ENCODE assay signal across 32 cellular contexts in the genomic region with DNA sequence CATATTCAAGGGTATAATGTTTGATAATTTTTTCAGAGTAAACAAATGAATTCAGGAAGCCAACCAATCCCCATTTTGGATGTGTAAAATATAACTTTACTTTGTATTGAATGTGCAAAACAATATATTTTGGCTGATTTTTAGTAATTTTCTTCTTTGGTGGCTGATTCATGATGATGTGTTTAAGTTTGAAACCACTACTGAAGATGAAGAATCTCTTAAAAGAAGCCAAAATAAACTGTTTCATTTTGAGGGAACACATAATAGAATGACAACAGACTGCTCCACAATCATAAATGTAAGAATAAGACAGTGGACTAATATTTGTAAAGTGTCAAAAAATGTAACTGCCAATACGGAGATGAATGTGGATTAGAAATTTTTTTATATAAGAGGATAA. TPM values are rescaled to one million over a fixed set of nuclear protein-coding genes. Genes with fewer than 3 reads are reported as not detected.
DNase-seq lines count a peak whose midpoint lies in the region; ATAC-seq and TF ChIP-seq lines count a peak whose summit lies in the region.
"Had no signal": no experiment of that assay in that cellular context is flagged by ENCODE, and none has a peak within 500 bp of the region (broad histone marks: within the 10 kb centered on the region; RNA-seq: fewer than 3 reads in every experiment).

No MANE protein-coding gene starts in this region.

- H4K20me1 ChIP-seq in OCI-LY3 (ENCODE audit: insufficient read depth, low read length) (no peaks in the 10 kb centered on the region), mammary epithelial cell (ENCODE audit: insufficient read depth, low read length) (no peaks in the 10 kb centered on the region)

- no peak overlapping the region for H2AFZ ChIP-seq in OCI-LY3 (ENCODE audit: low read depth, low read length)
- no peak overlapping the region for H2AFZ ChIP-seq in mammary epithelial cell (ENCODE audit: low read depth, low read length)

- H3K4me1 ChIP-seq in OCI-LY3 (ENCODE audit: low read length), result peaks cover 44% of the 10 kb centered on the region
- no peaks in the 10 kb centered on the region for H3K4me1 ChIP-seq in mammary epithelial cell (ENCODE audit: insufficient read depth, low read length)
- H3K4me1 ChIP-seq in suprapubic skin, result no peaks in the 10 kb centered on the region
- H3K4me1 ChIP-seq: colonic mucosa, foreskin keratinocyte, upper lobe of left lung had no signal

- no peaks in the 10 kb centered on the region for H3K79me2 ChIP-seq in OCI-LY3 (ENCODE audit: low read length)
- H3K79me2 ChIP-seq in mammary epithelial cell (ENCODE audit: insufficient read depth, low read length), result no peaks in the 10 kb centered on the region

- in situ Hi-C loops in mammary epithelial cell (cut with MboI; ENCODE audit: low sequenced_read_pairs in 2 of 2), result no loop called here

- H3K27me3 ChIP-seq in OCI-LY3 (ENCODE audit: low read depth, low read length), result no peaks in the 10 kb centered on the region
- no peaks in the 10 kb centered on the region for H3K27me3 ChIP-seq in mammary epithelial cell (ENCODE audit: insufficient read depth, low read length)
- H3K27me3 ChIP-seq in suprapubic skin, result no peaks in the 10 kb centered on the region
- H3K27me3 ChIP-seq: colonic mucosa, foreskin keratinocyte, MG63, upper lobe of left lung had no signal

- H3K9me3 Mint-ChIP-seq in activated CD4-positive, alpha-beta memory T cell treated with anti-CD3 and anti-CD28 coated beads for 36 hours, result peaks cover 4% of the 10 kb centered on the region
- H3K9me3 Mint-ChIP-seq in activated CD4-positive, alpha-beta memory T cell treated with anti-CD3 and anti-CD28 coated beads, Interleukin-2, amount 10 ng/mL, durations not matched to agents 7 days and 5 days, result peaks cover 4% of the 10 kb centered on the region
- H3K9me3 Mint-ChIP-seq in stimulated activated memory B cell treated with anti-CD40 and anti-IgM and Interleukin-4, amounts not matched to agents 10 μg/mL and 1 μg/mL and 100 μg/mL, for 72 hours, result peaks cover 5% of the 10 kb centered on the region

- 87% methylated on average over 1 of the region's 1 CpG for WGBS in mammary epithelial cell (ENCODE audit: low coverage, missing lambda C conversion rate)
- WGBS in suprapubic skin, result 84% methylated on average over 1 of the region's 1 CpG

- H3K9ac ChIP-seq in OCI-LY3 (ENCODE audit: low read length), result peak overlapping the region; percentile 48; the same call in 1 of the 2 replicates
- no peak overlapping the region for H3K9ac ChIP-seq in mammary epithelial cell (ENCODE audit: insufficient read depth, low read length)

- H3K27ac Mint-ChIP-seq in activated CD4-positive, alpha-beta memory T cell treated with anti-CD3 and anti-CD28 coated beads for 36 hours, result peak overlapping the region; percentile 34
- no peak overlapping the region for H3K27ac Mint-ChIP-seq in activated CD4-positive, alpha-beta memory T cell treated with anti-CD3 and anti-CD28 coated beads, Interleukin-2, amount 10 ng/mL, durations not matched to agents 7 days and 5 days
- H3K27ac Mint-ChIP-seq in stimulated activated memory B cell treated with anti-CD40 and anti-IgM and Interleukin-4, amounts not matched to agents 10 μg/mL and 1 μg/mL and 100 μg/mL, for 72 hours, result peak overlapping the region; percentile 48
- H3K27ac Mint-ChIP-seq: CD8-positive, alpha-beta T cell; immature natural killer cell had no signal

- intact Hi-C loops in activated CD4-positive, alpha-beta memory T cell treated with anti-CD3 and anti-CD28 coated beads for 36 hours (cut with micrococcal nuclease), result loop anchor here (1.0 kb wide), 1 partner anchor 9 kb away; no protein-coding TSS in a partner anchor
- intact Hi-C loops in mammary epithelial cell (cut with micrococcal nuclease), result no loop called here
- intact Hi-C loops in posterior cingulate gyrus (cut with DNase I), result no loop called here

- BruUV-seq in mammary epithelial cell (replicated peaks; lab: Mats Ljungman, UMichigan), result no TSS peak

- H3K4me3 Mint-ChIP-seq in activated CD4-positive, alpha-beta memory T cell treated with anti-CD3 and anti-CD28 coated beads for 36 hours, result no peak overlapping the region
- no peak overlapping the region for H3K4me3 Mint-ChIP-seq in activated CD4-positive, alpha-beta memory T cell treated with anti-CD3 and anti-CD28 coated beads, Interleukin-2, amount 10 ng/mL, durations not matched to agents 7 days and 5 days
- H3K4me3 Mint-ChIP-seq in stimulated activated memory B cell treated with anti-CD40 and anti-IgM and Interleukin-4, amounts not matched to agents 10 μg/mL and 1 μg/mL and 100 μg/mL, for 72 hours, result no peak overlapping the region
- H3K4me3 Mint-ChIP-seq: activated B cell treated with CpG ODN at 0.5 μM for 24 hours; CD8-positive, alpha-beta T cell; immature natural killer cell had no signal

- H3K9me3 ChIP-seq in OCI-LY3 (ENCODE audit: insufficient read depth, low read length) (no peaks in the 10 kb centered on the region), mammary epithelial cell (replicated peaks; ENCODE audit: insufficient read depth, low read length) (no peaks in the 10 kb centered on the region), suprapubic skin (no peaks in the 10 kb centered on the region)
- H3K9me3 ChIP-seq: colonic mucosa, MG63, upper lobe of left lung had no signal

- H3K4me2 ChIP-seq in OCI-LY3 (ENCODE audit: low read length) (peak overlapping the region; percentile 52), mammary epithelial cell (ENCODE audit: insufficient read depth, low read depth, low read length) (no peak overlapping the region)

- H3K4me3 ChIP-seq in OCI-LY3 (ENCODE audit: low read length) (peak overlapping the region; percentile 25), mammary epithelial cell (replicated peaks in 1 of 3; ENCODE audit: insufficient read depth in 1 of 3, low read depth in 2 of 3, low read length in 3 of 3) (no peak overlapping the region), suprapubic skin (no peak overlapping the region)
- H3K4me3 ChIP-seq: colonic mucosa, K562, MG63, upper lobe of left lung had no signal

- no peak for TF ChIP-seq CTCF in OCI-LY3 (IDR thresholded peaks at IDR 0.05; ENCODE audit: low read depth, low read length)
- no peak for TF ChIP-seq CTCF in mammary epithelial cell (conservative IDR thresholded peaks at IDR 0.05 in 1 of 2, IDR thresholded peaks at IDR 0.05 in 1 of 2; ENCODE audit: extremely low read depth in 1 of 2, insufficient read depth in 1 of 2, low read depth in 1 of 2, low read length in 2 of 2)
- TF ChIP-seq CTCF in suprapubic skin (IDR thresholded peaks at IDR 0.05), result no peak

- peaks cover 2% of the 10 kb centered on the region for H3K36me3 Mint-ChIP-seq in activated CD4-positive, alpha-beta memory T cell treated with anti-CD3 and anti-CD28 coated beads for 36 hours
- peaks cover 4% of the 10 kb centered on the region for H3K36me3 Mint-ChIP-seq in activated CD4-positive, alpha-beta memory T cell treated with anti-CD3 and anti-CD28 coated beads, Interleukin-2, amount 10 ng/mL, durations not matched to agents 7 days and 5 days (ENCODE audit: low read depth)
- H3K36me3 Mint-ChIP-seq in stimulated activated memory B cell treated with anti-CD40 and anti-IgM and Interleukin-4, amounts not matched to agents 10 μg/mL and 1 μg/mL and 100 μg/mL, for 72 hours, result peaks cover 11% of the 10 kb centered on the region
- H3K36me3 Mint-ChIP-seq: CD8-positive, alpha-beta T cell had no signal

- POLR2A ChIA-PET in activated CD4-positive, alpha-beta memory T cell treated with anti-CD3 and anti-CD28 coated beads for 36 hours (lab: Charles Lee), result no interaction called here
- POLR2A ChIA-PET in activated CD4-positive, alpha-beta memory T cell treated with anti-CD3 and anti-CD28 coated beads, Interleukin-2, amount 10 ng/mL, durations not matched to agents 7 days and 5 days (lab: Charles Lee), result no interaction called here

- no peak for TF ChIP-seq POLR2A in suprapubic skin (IDR thresholded peaks at IDR 0.05)

- no peaks in the 10 kb centered on the region for H3K36me3 ChIP-seq in OCI-LY3 (replicated peaks; ENCODE audit: low read depth, low read length)
- no peaks in the 10 kb centered on the region for H3K36me3 ChIP-seq in mammary epithelial cell (ENCODE audit: insufficient read depth, low read length)
- H3K36me3 ChIP-seq in suprapubic skin, result no peaks in the 10 kb centered on the region
- H3K36me3 ChIP-seq: colonic mucosa, upper lobe of left lung had no signal

- DNase-seq in activated CD4-positive, alpha-beta memory T cell treated with anti-CD3 and anti-CD28 coated beads for 36 hours, result no peak
- DNase-seq in activated CD4-positive, alpha-beta memory T cell treated with anti-CD3 and anti-CD28 coated beads, Interleukin-2, amount 10 ng/mL, durations not matched to agents 7 days and 5 days, result no peak
- DNase-seq in mammary epithelial cell (no peak), suprapubic skin (ENCODE audit: low spot score in 2 of 2) (no peak), posterior cingulate gyrus (no peak)
- DNase-seq: activated B cell treated with CpG ODN at 0.5 μM for 24 hours; activated naive CD4-positive, alpha-beta T cell treated with anti-CD3 and anti-CD28 coated beads, Interleukin-2, amount 50 U/mL, for 16 hours; activated T-cell treated with anti-CD3 and anti-CD28 coated beads, Interleukin-2, amount 50 U/mL, for 1 hour; AML-193; CD8-positive, alpha-beta T cell; colonic mucosa; effector memory CD4-positive, alpha-beta T cell; erythroblast; foreskin keratinocyte; immature natural killer cell; mesendoderm; MG63; NCI-H1417; NCI-H446; nucleus accumbens; OCI-M1; T-helper 9 cell; upper lobe of left lung had no signal

- H3K4me1 Mint-ChIP-seq in activated CD4-positive, alpha-beta memory T cell treated with anti-CD3 and anti-CD28 coated beads for 36 hours (ENCODE audit: low read depth), result peaks cover 17% of the 10 kb centered on the region
- peaks cover 17% of the 10 kb centered on the region for H3K4me1 Mint-ChIP-seq in activated CD4-positive, alpha-beta memory T cell treated with anti-CD3 and anti-CD28 coated beads, Interleukin-2, amount 10 ng/mL, durations not matched to agents 7 days and 5 days
- H3K4me1 Mint-ChIP-seq in stimulated activated memory B cell treated with anti-CD40 and anti-IgM and Interleukin-4, amounts not matched to agents 10 μg/mL and 1 μg/mL and 100 μg/mL, for 72 hours, result peaks cover 18% of the 10 kb centered on the region
- H3K4me1 Mint-ChIP-seq: immature natural killer cell had no signal

- H3K27ac ChIP-seq in OCI-LY3 (ENCODE audit: low read length), result peak overlapping the region; percentile 99
- no peak overlapping the region for H3K27ac ChIP-seq in mammary epithelial cell (ENCODE audit: insufficient read depth, low read depth, low read length)
- H3K27ac ChIP-seq in suprapubic skin, result no peak overlapping the region
- H3K27ac ChIP-seq: colonic mucosa, foreskin keratinocyte, upper lobe of left lung had no signal

- no peak for TF ChIP-seq EP300 in suprapubic skin (IDR thresholded peaks at IDR 0.05)

- peak; percentile 11 for ATAC-seq in HG02759 (IDR thresholded peaks at IDR 0.05; ENCODE audit: unreplicated experiment)
- ATAC-seq in stimulated activated memory B cell treated with anti-CD40 and anti-IgM and Interleukin-4, amounts not matched to agents 10 μg/mL and 1 μg/mL and 100 μg/mL, for 72 hours, result no peak
- ATAC-seq: CD8-positive, alpha-beta T cell; foreskin keratinocyte; K562 had no signal

- CTCF ChIA-PET in activated CD4-positive, alpha-beta memory T cell treated with anti-CD3 and anti-CD28 coated beads for 36 hours (lab: Charles Lee), result no interaction called here
- CTCF ChIA-PET in activated CD4-positive, alpha-beta memory T cell treated with anti-CD3 and anti-CD28 coated beads, Interleukin-2, amount 10 ng/mL, durations not matched to agents 7 days and 5 days (lab: Charles Lee), result no interaction called here
- CTCF ChIA-PET in mammary epithelial cell (lab: Charles Lee; ENCODE audit: low non-redundant PET), result no interaction called here

- peaks cover 9% of the 10 kb centered on the region for H3K27me3 Mint-ChIP-seq in activated CD4-positive, alpha-beta memory T cell treated with anti-CD3 and anti-CD28 coated beads for 36 hours
- H3K27me3 Mint-ChIP-seq in activated CD4-positive, alpha-beta memory T cell treated with anti-CD3 and anti-CD28 coated beads, Interleukin-2, amount 10 ng/mL, durations not matched to agents 7 days and 5 days, result peaks cover 6% of the 10 kb centered on the region
- no peaks in the 10 kb centered on the region for H3K27me3 Mint-ChIP-seq in stimulated activated memory B cell treated with anti-CD40 and anti-IgM and Interleukin-4, amounts not matched to agents 10 μg/mL and 1 μg/mL and 100 μg/mL, for 72 hours
- H3K27me3 Mint-ChIP-seq: activated B cell treated with CpG ODN at 0.5 μM for 24 hours had no signal

- dilution Hi-C loops in mammary epithelial cell (cut with HindIII; ENCODE audit: low sequenced_read_pairs), result no loop called here

RNA-seq across cellular contexts. Expression of gene TRIM43, which starts 52.5 kb away (rescaled TPM):
- not detected for total RNA-seq in activated CD4-positive, alpha-beta memory T cell treated with anti-CD3 and anti-CD28 coated beads for 36 hours
- under 1 TPM; 0.43 to 0.73 TPM for total RNA-seq in activated CD4-positive, alpha-beta memory T cell treated with anti-CD3 and anti-CD28 coated beads, Interleukin-2, amount 10 ng/mL, durations not matched to agents 7 days and 5 days
- total RNA-seq in mammary epithelial cell (under 1 TPM in 1 of 2 donors, not detected in 1; 0.24 TPM), suprapubic skin (not detected)
- polyA plus RNA-seq in mammary epithelial cell, result 0.09 TPM
- polyA minus RNA-seq in mammary epithelial cell, result not detected
- total RNA-seq: activated B cell treated with CpG ODN at 0.5 μM for 24 hours; CD8-positive, alpha-beta T cell; colonic mucosa; foreskin keratinocyte; H4; HT-29; K562; pulmonary artery endothelial cell; skeletal muscle tissue; upper lobe of left lung had no signal
- polyA plus RNA-seq: foreskin keratinocyte, immature natural killer cell, K562 had no signal

RNA-seq across cellular contexts. Expression of gene TRIM43B, which starts 54.7 kb away (rescaled TPM):
- not detected for total RNA-seq in activated CD4-positive, alpha-beta memory T cell treated with anti-CD3 and anti-CD28 coated beads for 36 hours
- not detected for total RNA-seq in activated CD4-positive, alpha-beta memory T cell treated with anti-CD3 and anti-CD28 coated beads, Interleukin-2, amount 10 ng/mL, durations not matched to agents 7 days and 5 days
- total RNA-seq in mammary epithelial cell (under 1 TPM in 1 of 2 donors, not detected in 1; 0.17 TPM), suprapubic skin (not detected)
- polyA plus RNA-seq in mammary epithelial cell, result 0.09 TPM
- polyA minus RNA-seq in mammary epithelial cell, result not detected
- total RNA-seq: activated B cell treated with CpG ODN at 0.5 μM for 24 hours; bronchial epithelial cell; CD8-positive, alpha-beta T cell; colonic mucosa; foreskin keratinocyte; H4; HT-29; K562; pulmonary artery endothelial cell; skeletal muscle tissue; upper lobe of left lung had no signal
- polyA plus RNA-seq: foreskin keratinocyte, immature natural killer cell, K562 had no signal
